ENCODE assay signal across 15 cellular contexts in the genomic region with DNA sequence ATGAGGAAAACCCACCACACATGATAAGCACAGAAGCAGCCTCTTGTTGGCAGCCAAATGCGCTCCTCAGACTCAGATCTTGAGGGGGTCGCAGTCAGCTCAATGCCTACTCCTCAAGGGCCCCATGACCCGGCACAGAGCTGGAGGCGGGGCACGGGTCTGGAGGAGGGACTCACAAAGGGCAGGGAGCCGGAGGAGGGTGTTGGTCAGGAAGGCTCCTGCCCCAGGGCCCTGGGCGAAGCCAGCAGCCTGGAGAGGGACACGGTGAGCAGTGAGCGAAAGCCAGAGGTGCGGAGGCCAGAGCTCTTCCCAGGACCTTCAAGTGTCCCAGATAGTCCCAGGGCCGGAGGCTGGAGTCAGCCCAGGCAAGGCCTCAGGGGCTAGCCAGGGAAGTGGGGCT. TPM values are rescaled to one million over a fixed set of nuclear protein-coding genes. Genes with fewer than 3 reads are reported as not detected.
DNase-seq lines count a peak whose midpoint lies in the region; ATAC-seq and TF ChIP-seq lines count a peak whose summit lies in the region.
"Had no signal": no experiment of that assay in that cellular context is flagged by ENCODE, and none has a peak within 500 bp of the region (broad histone marks: within the 10 kb centered on the region; RNA-seq: fewer than 3 reads in every experiment).

No MANE protein-coding gene starts in this region.

- no peak for TF ChIP-seq CTCF in HCT116 (IDR thresholded peaks at IDR 0.05 in 2 of 3, conservative IDR thresholded peaks at IDR 0.05 in 1 of 3; ENCODE audit: borderline replicate concordance in 1 of 3, insufficient read depth in 1 of 3, low read depth in 2 of 3, low read length in 2 of 3)

- H3K4me3 Mint-ChIP-seq in activated CD4-positive, alpha-beta T cell treated with anti-CD3 and anti-CD28 coated beads for 36 hours, result no peak overlapping the region
- H3K4me3 Mint-ChIP-seq: B cell; CD4-positive, alpha-beta memory T cell; H9; HFFc6 had no signal

- no peak overlapping the region for H2AFZ ChIP-seq in HCT116 (ENCODE audit: low read depth, low read length, poor library complexity, severe bottlenecking)
- H2AFZ ChIP-seq in neuronal stem cell (ENCODE audit: low read length), result no peak overlapping the region

- H3K4me1 ChIP-seq in BLaER1 treated with 17β-estradiol and CSF1 and Interleukin-3, amounts not matched to agents 10 nM and 100 nM, result peaks cover 28 to 90% (median 85%) of the 10 kb centered on the region in 10 experiments
- H3K4me1 ChIP-seq in HCT116 (ENCODE audit: control insufficient read depth in 1 of 2, insufficient read depth in 2 of 2, low read length in 2 of 2), result no peaks in the 10 kb centered on the region; a peak in 1 of 4 replicates
- H3K4me1 ChIP-seq in neuronal stem cell (ENCODE audit: control insufficient read depth in 2 of 2, insufficient read depth in 1 of 2, low read depth in 1 of 2, low read length in 2 of 2), result peaks cover 0 to 10% of the 10 kb centered on the region in 2 donors

- no peak overlapping the region for H4K8ac ChIP-seq in neuronal stem cell (ENCODE audit: low read depth, low read length)

- WGBS in neuronal stem cell (ENCODE audit: extremely low coverage in 2 of 2, insufficient read length in 2 of 2, insufficient replicate concordance in 1 of 2), 2 donors, result no CpG with 5 or more reads among the region's 11 CpGs

- no peak overlapping the region for H3K27ac Mint-ChIP-seq in activated CD4-positive, alpha-beta T cell treated with anti-CD3 and anti-CD28 coated beads for 36 hours
- H3K27ac Mint-ChIP-seq: B cell; CD4-positive, alpha-beta memory T cell; HFFc6 had no signal

- no peak for TF ChIP-seq POLR2A in HCT116 (IDR thresholded peaks at IDR 0.05; ENCODE audit: borderline replicate concordance, extremely low read depth, insufficient read depth, insufficient read length)

- BruUV-seq in HCT116 (replicated peaks; lab: Mats Ljungman, UMichigan), result no TSS peak

- no peaks in the 10 kb centered on the region for H3K27me3 Mint-ChIP-seq in activated CD4-positive, alpha-beta T cell treated with anti-CD3 and anti-CD28 coated beads for 36 hours

- no peak overlapping the region for H3K14ac ChIP-seq in neuronal stem cell (ENCODE audit: low read length)

- peaks cover 13% of the 10 kb centered on the region for H3K4me1 Mint-ChIP-seq in activated CD4-positive, alpha-beta T cell treated with anti-CD3 and anti-CD28 coated beads for 36 hours
- H3K4me1 Mint-ChIP-seq: B cell had no signal

- POLR2A ChIA-PET in HCT116 (lab: Charles Lee), result no interaction called here
- POLR2A ChIA-PET in activated CD4-positive, alpha-beta T cell treated with anti-CD3 and anti-CD28 coated beads for 36 hours (lab: Charles Lee), result no interaction called here

- H3K27ac ChIP-seq in BLaER1 treated with 17β-estradiol and CSF1 and Interleukin-3, amounts not matched to agents 10 nM and 100 nM, result no peak overlapping the region
- H3K27ac ChIP-seq in HCT116 (ENCODE audit: low read depth, low read length) (no peak overlapping the region), neuronal stem cell (replicated peaks; ENCODE audit: low read length) (no peak overlapping the region)

- H3K9me2 ChIP-seq in HCT116 (ENCODE audit: insufficient read depth), result no peaks in the 10 kb centered on the region

- H3K18ac ChIP-seq in neuronal stem cell (ENCODE audit: low read length), result peak overlapping the region; percentile 60

- no peak overlapping the region for H2BK12ac ChIP-seq in neuronal stem cell (ENCODE audit: low read length)

- H3K4me3 ChIP-seq in BLaER1 treated with 17β-estradiol and CSF1 and Interleukin-3, amounts not matched to agents 10 nM and 100 nM, result no peak overlapping the region
- H3K4me3 ChIP-seq in HCT116 (replicated peaks in 1 of 2; ENCODE audit: low read depth in 1 of 2, low read length in 2 of 2), result no peak overlapping the region
- H3K4me3 ChIP-seq in neuronal stem cell (ENCODE audit: low read length in 2 of 2), result no peak overlapping the region

- peaks cover 0 to 4% (median 0%) of the 10 kb centered on the region in 11 experiments; a peak in 1 of 22 replicates for H3K9me3 ChIP-seq in BLaER1 treated with 17β-estradiol and CSF1 and Interleukin-3, amounts not matched to agents 10 nM and 100 nM (replicated peaks in 1 of 11)
- H3K9me3 ChIP-seq in HCT116 (ENCODE audit: control insufficient read depth in 1 of 2, insufficient read depth in 1 of 2, low read depth in 1 of 2, low read length in 2 of 2), result no peaks in the 10 kb centered on the region
- H3K9me3 ChIP-seq in neuronal stem cell (replicated peaks in 1 of 2; ENCODE audit: control insufficient read depth in 2 of 2, insufficient read depth in 1 of 2, low read depth in 1 of 2, low read length in 2 of 2), result no peaks in the 10 kb centered on the region

- CTCF ChIA-PET in HCT116 (lab: Charles Lee), result no interaction called here
- CTCF ChIA-PET in activated CD4-positive, alpha-beta T cell treated with anti-CD3 and anti-CD28 coated beads for 36 hours (lab: Charles Lee), result interaction anchor here (0.8 kb wide), 1 partner anchor 42 kb away, joined by 4 read pairs; no protein-coding TSS in a partner anchor

- peak overlapping the region; percentile 67 for H3K23ac ChIP-seq in neuronal stem cell (ENCODE audit: low read depth, low read length, poor library complexity)

- H3K4ac ChIP-seq in neuronal stem cell (ENCODE audit: low read length), result no peak overlapping the region

- ATAC-seq in HCT116, result 0 out of 2 replicates have a peak, but pooled peaks have one; percentile 18
- no peak for ATAC-seq in activated CD4-positive, alpha-beta T cell treated with anti-CD3 and anti-CD28 coated beads for 36 hours

- DNase-seq in HCT116 (ENCODE audit: low read depth, low spot score) (no peak), neuronal stem cell (ENCODE audit: low spot score) (no peak), AG20443 (ENCODE audit: low spot score) (no peak), hippocampal formation (lab: John Stamatoyannopoulos, UW) (no peak)
- no peak for DNase-seq in activated CD4-positive, alpha-beta T cell treated with anti-CD3 and anti-CD28 coated beads for 36 hours
- DNase-seq: C1 segment of cervical spinal cord; Calu3; CD4-positive, alpha-beta memory T cell; COR-L47; DMS53; DND-41; H9; HFFc6 had no signal

- no peak for TF ChIP-seq RAD21 in HCT116 (IDR thresholded peaks at IDR 0.05; ENCODE audit: low read depth)

- H3K36me3 ChIP-seq in BLaER1 treated with 17β-estradiol and CSF1 and Interleukin-3, amounts not matched to agents 10 nM and 100 nM, result no peaks in the 10 kb centered on the region
- H3K36me3 ChIP-seq in HCT116 (ENCODE audit: control insufficient read depth in 1 of 2, insufficient read depth in 2 of 2, low read length in 2 of 2) (no peaks in the 10 kb centered on the region), neuronal stem cell (replicated peaks in 1 of 2; ENCODE audit: control insufficient read depth in 2 of 2, insufficient read depth in 2 of 2, low read length in 2 of 2) (no peaks in the 10 kb centered on the region)

- intact Hi-C loops in HCT116 (cut with micrococcal nuclease), result no loop called here
- intact Hi-C loops in activated CD4-positive, alpha-beta T cell treated with anti-CD3 and anti-CD28 coated beads for 36 hours (cut with DNase I, micrococcal nuclease), result no loop called here

- H3K27me3 ChIP-seq in BLaER1 treated with 17β-estradiol and CSF1 and Interleukin-3, amounts not matched to agents 10 nM and 100 nM, result peaks cover 0 to 6% (median 1%) of the 10 kb centered on the region in 11 experiments; a peak in 10 of 22 replicates
- H3K27me3 ChIP-seq in HCT116 (ENCODE audit: insufficient read depth, low read length) (no peaks in the 10 kb centered on the region), neuronal stem cell (ENCODE audit: control insufficient read depth in 3 of 3, insufficient read depth in 3 of 3, low read depth in 1 of 3, low read length in 3 of 3) (peaks cover 0 to 50% (median 0%) of the 10 kb centered on the region in 3 experiments)

- H3K9ac ChIP-seq in BLaER1 treated with 17β-estradiol and CSF1 and Interleukin-3, amounts not matched to agents 10 nM and 100 nM, result no peak overlapping the region
- no peak overlapping the region for H3K9ac ChIP-seq in HCT116 (ENCODE audit: low read length)
- H3K9ac ChIP-seq in neuronal stem cell (ENCODE audit: low read depth, low read length, poor library complexity), result no peak overlapping the region

- H3K79me2 ChIP-seq in HCT116 (ENCODE audit: insufficient read depth, low read length), result no peaks in the 10 kb centered on the region

- no peaks in the 10 kb centered on the region for H3K36me3 Mint-ChIP-seq in activated CD4-positive, alpha-beta T cell treated with anti-CD3 and anti-CD28 coated beads for 36 hours (ENCODE audit: low read depth)
- H3K36me3 Mint-ChIP-seq: CD4-positive, alpha-beta memory T cell had no signal

- H4K91ac ChIP-seq in neuronal stem cell (ENCODE audit: low read depth, low read length, poor library complexity), result no peak overlapping the region

- peaks cover 6% of the 10 kb centered on the region for H3K79me1 ChIP-seq in neuronal stem cell (ENCODE audit: low read depth, low read length)

- peak overlapping the region; percentile 63 for H2AK5ac ChIP-seq in neuronal stem cell (ENCODE audit: low read depth, low read length)

- H2BK15ac ChIP-seq in neuronal stem cell (ENCODE audit: low read length), result peak overlapping the region; percentile 30

- peak overlapping the region; percentile 60 for H2BK5ac ChIP-seq in neuronal stem cell (ENCODE audit: low read length)

- H2BK120ac ChIP-seq in neuronal stem cell (ENCODE audit: low read depth, low read length), result no peak overlapping the region

- RAD21 ChIA-PET in HCT116 (lab: Charles Lee; ENCODE audit: low non-redundant PET in 1 of 2, low total read pairs in 2 of 2, uncharacterized antibody in 2 of 2, unreplicated experiment in 2 of 2), result no interaction called here

- no peaks in the 10 kb centered on the region for H3K9me3 Mint-ChIP-seq in activated CD4-positive, alpha-beta T cell treated with anti-CD3 and anti-CD28 coated beads for 36 hours (ENCODE audit: low read depth)
- H3K9me3 Mint-ChIP-seq: CD4-positive, alpha-beta memory T cell; H9; HFFc6 had no signal

- peak overlapping the region; percentile 48 to 94 (median 84) for H3K4me2 ChIP-seq in BLaER1 treated with 17β-estradiol and CSF1 and Interleukin-3, amounts not matched to agents 10 nM and 100 nM
- H3K4me2 ChIP-seq in HCT116 (ENCODE audit: low read length), result no peak overlapping the region
- no peak overlapping the region for H3K4me2 ChIP-seq in neuronal stem cell (ENCODE audit: insufficient read depth, low read length, poor library complexity, severe bottlenecking)

- peaks cover 0 to 21% (median 1%) of the 10 kb centered on the region in 11 experiments; a peak in 6 of 22 replicates for H4K20me1 ChIP-seq in BLaER1 treated with 17β-estradiol and CSF1 and Interleukin-3, amounts not matched to agents 10 nM and 100 nM
- no peaks in the 10 kb centered on the region for H4K20me1 ChIP-seq in HCT116 (ENCODE audit: insufficient read depth)

TF ChIP-seq in HCT116, 20 proteins besides CTCF, POLR2A, EP300 and RAD21 (continues in another document):
- TF ChIP-seq, protein P1, sequence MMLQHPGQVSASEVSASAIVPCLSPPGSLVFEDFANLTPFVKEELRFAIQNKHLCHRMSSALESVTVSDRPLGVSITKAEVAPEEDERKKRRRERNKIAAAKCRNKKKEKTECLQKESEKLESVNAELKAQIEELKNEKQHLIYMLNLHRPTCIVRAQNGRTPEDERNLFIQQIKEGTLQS (IDR thresholded peaks at IDR 0.05), result no peak

RNA-seq across cellular contexts. Expression of a gene that starts 9.8 kb away (rescaled TPM):
- 10.2 TPM for total RNA-seq in HCT116 (2021; ENCODE audit: unreplicated experiment)
- 10.1 and 10.7 TPM in 2 replicates for polyA plus RNA-seq in HCT116 (2012)
- polyA plus RNA-seq in neuronal stem cell (2013, experiment 1 of 2), result 12.5 TPM
- polyA plus RNA-seq in neuronal stem cell (2013, experiment 2 of 2), result 12.2 TPM
- total RNA-seq in activated CD4-positive, alpha-beta T cell treated with anti-CD3 and anti-CD28 coated beads for 36 hours, result 1 to 10 TPM; 1.1 to 1.5 TPM

Comparison
In these comparisons a context has a peak if more than half of its experiments do, and no peak if none do; other contexts are left out.
1. H3K4me2 ChIP-seq: peak in BLaER1 treated with 17β-estradiol and CSF1 and Interleukin-3, amounts not matched to agents 10 nM and 100 nM (11 of 11); none in HCT116 (single experiment) and neuronal stem cell (single experiment).